In genomic region chr14:24232121-24232644, GRCh38 we compare ENCODE assay signal across 8 cellular contexts. TPM values are rescaled to one million over a fixed set of nuclear protein-coding genes. Genes with fewer than 3 reads are reported as not detected.
DNase-seq lines count a peak whose midpoint lies in the region; TF ChIP-seq lines count a peak whose summit lies in the region.

Gene NEDD8 (minus strand): TSS chr14:24232367. CDS start chr14:24232267, 100 bp downstream.

- no peak within 1 kb of the TSS for H2BK12ac ChIP-seq in neuronal stem cell (ENCODE audit: low read length)

- peak within 1 kb of the TSS; percentile 76 for H3K27ac ChIP-seq in SJSA1
- peak within 1 kb of the TSS; percentile 94 for H3K27ac ChIP-seq in neuronal stem cell (replicated peaks; ENCODE audit: low read length)
- H3K27ac ChIP-seq in subcutaneous abdominal adipose tissue (ENCODE audit: low read depth, low read length): peak within 1 kb of the TSS; percentile 97

- peak within 1 kb of the TSS; percentile 87 for H3K14ac ChIP-seq in neuronal stem cell (ENCODE audit: low read length)

- H4K91ac ChIP-seq in neuronal stem cell (ENCODE audit: low read depth, low read length, poor library complexity): no peak within 1 kb of the TSS

- peak; percentile 87 for DNase-seq in GDM1 (lab: John Stamatoyannopoulos, UW)
- peak; percentile 89 for DNase-seq in HEK293T (ENCODE audit: extremely low spot score)
- peak; percentile 98 for DNase-seq in MV-4-11 (lab: John Stamatoyannopoulos, UW)
- peak; percentile 91 to 93 for DNase-seq in SJSA1 (ENCODE audit: low read depth in 1 of 2, low spot score in 2 of 2)
- peak; percentile 76 to 94 (median 79) for DNase-seq in activated naive CD4-positive, alpha-beta T cell (lab: John Stamatoyannopoulos, UW)
- peak; percentile 95 for DNase-seq in foreskin melanocyte
- peak; percentile 82 for DNase-seq in neuronal stem cell (ENCODE audit: low spot score)

- CTCF ChIA-PET in HEK293T (lab: Yijun Ruan, JAX): no interaction called here

- POLR2A ChIA-PET in HEK293T (lab: Yijun Ruan, JAX): interaction anchor here (0.6 to 2.3 kb wide), 4 partner anchors 10 to 85 kb away, joined by 3 to 13 read pairs (median 4); partner anchors contain the start of genes CHMP4A, PSME2, RNF31 and TINF2

- H2BK5ac ChIP-seq in neuronal stem cell (ENCODE audit: low read length): peak within 1 kb of the TSS; percentile 14

- no peak within 1 kb of the TSS for H4K8ac ChIP-seq in neuronal stem cell (ENCODE audit: low read depth, low read length)

- H3K9me3 ChIP-seq in SJSA1 (replicated peaks) (no peaks in the 10 kb centered on the region), neuronal stem cell (replicated peaks in 1 of 2; ENCODE audit: control insufficient read depth in 2 of 2, insufficient read depth in 1 of 2, low read depth in 1 of 2, low read length in 2 of 2) (no peaks in the 10 kb centered on the region), subcutaneous abdominal adipose tissue (ENCODE audit: control insufficient read depth in 5 of 5, low read length in 5 of 5) (no peaks in the 10 kb centered on the region)

- peak within 1 kb of the TSS; percentile 8 for H3K23ac ChIP-seq in neuronal stem cell (ENCODE audit: low read depth, low read length, poor library complexity)

- peak within 1 kb of the TSS; percentile 99 for H3K18ac ChIP-seq in neuronal stem cell (ENCODE audit: low read length)

- H3K27me3 ChIP-seq in SJSA1 (replicated peaks) (no peaks in the 10 kb centered on the region), neuronal stem cell (ENCODE audit: control insufficient read depth in 3 of 3, insufficient read depth in 3 of 3, low read depth in 1 of 3, low read length in 3 of 3) (no peaks in the 10 kb centered on the region), subcutaneous abdominal adipose tissue (ENCODE audit: control insufficient read depth in 5 of 5, insufficient read depth in 4 of 5, low read length in 5 of 5) (no peaks in the 10 kb centered on the region)

- peak within 1 kb of the TSS; percentile 99 for H2AFZ ChIP-seq in neuronal stem cell (ENCODE audit: low read length)

- H3K4me2 ChIP-seq in neuronal stem cell (ENCODE audit: insufficient read depth, low read length, poor library complexity, severe bottlenecking): peak within 1 kb of the TSS; percentile 90

- no peak within 1 kb of the TSS for H3K4ac ChIP-seq in neuronal stem cell (ENCODE audit: low read length)

- peaks cover 46% of the 10 kb centered on the region for H3K36me3 ChIP-seq in SJSA1
- H3K36me3 ChIP-seq in neuronal stem cell (replicated peaks in 1 of 2; ENCODE audit: control insufficient read depth in 2 of 2, insufficient read depth in 2 of 2, low read length in 2 of 2): peaks cover 14 to 49% of the 10 kb centered on the region in 2 donors
- H3K36me3 ChIP-seq in subcutaneous abdominal adipose tissue (ENCODE audit: control insufficient read depth in 5 of 5, insufficient read depth in 5 of 5, low read length in 5 of 5): peaks cover 17 to 37% (median 20%) of the 10 kb centered on the region in 5 donors

- no peak within 1 kb of the TSS for H2BK120ac ChIP-seq in neuronal stem cell (ENCODE audit: low read depth, low read length)

- H3K4me1 ChIP-seq in SJSA1 (replicated peaks) (peaks cover 19% of the 10 kb centered on the region), neuronal stem cell (ENCODE audit: control insufficient read depth in 2 of 2, insufficient read depth in 1 of 2, low read depth in 1 of 2, low read length in 2 of 2) (peaks cover 9 to 11% of the 10 kb centered on the region in 2 donors), subcutaneous abdominal adipose tissue (ENCODE audit: control insufficient read depth in 5 of 5, insufficient read depth in 5 of 5, low read length in 5 of 5) (peaks cover 8 to 36% (median 29%) of the 10 kb centered on the region in 5 donors)

- WGBS in neuronal stem cell (ENCODE audit: extremely low coverage in 2 of 2, insufficient read length in 2 of 2, insufficient replicate concordance in 1 of 2), 2 donors: no CpG with 5 or more reads among the region's 30 CpGs

- H2AK5ac ChIP-seq in neuronal stem cell (ENCODE audit: low read depth, low read length): peak within 1 kb of the TSS; percentile 12

- H3K9ac ChIP-seq in neuronal stem cell (ENCODE audit: low read depth, low read length, poor library complexity): peak within 1 kb of the TSS; percentile 92
- H3K9ac ChIP-seq in subcutaneous abdominal adipose tissue (ENCODE audit: low read length in 5 of 5): peak within 1 kb of the TSS; percentile 78 to 96 (median 84)

- H3K79me1 ChIP-seq in neuronal stem cell (ENCODE audit: low read depth, low read length): peaks cover 5% of the 10 kb centered on the region

- peak within 1 kb of the TSS; percentile 60 for H3K4me3 ChIP-seq in SJSA1
- H3K4me3 ChIP-seq in neuronal stem cell (ENCODE audit: low read length in 2 of 2): peak within 1 kb of the TSS; percentile 86 to 87
- peak within 1 kb of the TSS; percentile 93 to 98 (median 96) for H3K4me3 ChIP-seq in subcutaneous abdominal adipose tissue (ENCODE audit: low read depth in 1 of 5, low read length in 5 of 5)

- H2BK15ac ChIP-seq in neuronal stem cell (ENCODE audit: low read length): peak within 1 kb of the TSS; percentile 35

TF ChIP-seq in HEK293T, 16 proteins besides CTCF, POLR2A, EP300 and RAD21:
- TF ChIP-seq SUZ12 (IDR thresholded peaks at IDR 0.05) (peak; percentile 75), ELF4 (IDR thresholded peaks at IDR 0.05) (peak; percentile 69; the same call in 1 of the 2 replicates), ARNT (IDR thresholded peaks at IDR 0.05) (no peak)

RNA-seq across cellular contexts. Expression of gene NEDD8, which starts in this region (rescaled TPM):
- total RNA-seq in SJSA1 (2014; rRNA removed; shearing (Covaris generic)): 234 and 316 TPM in 2 replicates
- polyA plus RNA-seq in neuronal stem cell (2013, experiment 1 of 2): 312 TPM
- 307 TPM for polyA plus RNA-seq in neuronal stem cell (2013, experiment 2 of 2)

Comparison
In these comparisons a context has a peak if more than half of its experiments do, and no peak if none do; other contexts are left out.
1. Peak in every context shown above with its lines: DNase-seq, H3K4me3 ChIP-seq and H3K27ac ChIP-seq.